Comparison of ENCODE assay signal across 1 cellular context in the genomic region with DNA sequence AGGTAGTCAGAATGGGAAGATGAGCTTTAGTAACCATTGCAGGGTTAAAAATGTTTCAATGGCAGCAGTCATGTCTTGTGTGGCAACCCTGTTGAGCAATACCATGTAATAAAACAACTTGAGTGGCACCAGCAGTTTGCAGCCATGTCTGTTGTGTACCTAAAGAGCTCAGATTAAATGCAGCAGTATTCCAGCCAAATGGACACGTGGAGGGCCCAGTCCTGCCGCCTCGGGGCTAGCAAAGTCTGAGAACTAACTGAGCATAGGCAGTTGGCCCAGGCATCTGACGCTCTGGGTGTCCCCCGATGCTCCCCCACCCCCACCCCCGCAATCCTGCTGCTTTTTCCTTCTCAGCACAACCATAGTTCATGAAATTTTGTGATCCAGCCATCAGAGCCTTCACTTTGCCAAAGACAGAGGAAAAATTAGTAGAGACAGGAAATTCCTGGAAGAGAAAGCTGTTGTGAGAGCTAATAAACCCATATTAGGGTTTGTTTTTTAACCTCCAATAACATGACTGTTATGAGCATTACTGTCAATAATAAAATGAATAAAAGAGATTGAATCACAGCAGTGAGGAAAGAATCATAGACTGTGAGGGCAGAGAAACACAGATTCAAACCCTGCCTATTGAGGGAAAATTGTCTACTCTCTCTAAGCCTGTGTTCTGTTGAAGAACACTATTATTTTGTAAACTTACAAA.
TF ChIP-seq lines count a peak whose summit lies in the region.

No MANE protein-coding gene starts in this region.

TF ChIP-seq in HepG2, 621 proteins besides CTCF, POLR2A, EP300 and RAD21 (continued from another document):
- TF ChIP-seq ZNF652 (CRISPR knock-in tag; IDR thresholded peaks at IDR 0.05; ENCODE audit: borderline replicate concordance, low read depth): peak; percentile 38; the same call in 1 of the 2 replicates
- TF ChIP-seq ZNF644 (CRISPR knock-in tag; IDR thresholded peaks at IDR 0.05; ENCODE audit: low read depth): 0 out of 2 replicates have a peak, but pooled peaks have one; percentile 26
- peak; percentile 79 for TF ChIP-seq CEBPB (IDR thresholded peaks at IDR 0.05; ENCODE audit: borderline replicate concordance, low read depth, low read length)
- 0 out of 2 replicates have a peak, but pooled peaks have one; percentile 14 for TF ChIP-seq CEBPG (CRISPR knock-in tag; IDR thresholded peaks at IDR 0.05)
